Comparison of ENCODE assay signal across 1 cellular context in the genomic region with DNA sequence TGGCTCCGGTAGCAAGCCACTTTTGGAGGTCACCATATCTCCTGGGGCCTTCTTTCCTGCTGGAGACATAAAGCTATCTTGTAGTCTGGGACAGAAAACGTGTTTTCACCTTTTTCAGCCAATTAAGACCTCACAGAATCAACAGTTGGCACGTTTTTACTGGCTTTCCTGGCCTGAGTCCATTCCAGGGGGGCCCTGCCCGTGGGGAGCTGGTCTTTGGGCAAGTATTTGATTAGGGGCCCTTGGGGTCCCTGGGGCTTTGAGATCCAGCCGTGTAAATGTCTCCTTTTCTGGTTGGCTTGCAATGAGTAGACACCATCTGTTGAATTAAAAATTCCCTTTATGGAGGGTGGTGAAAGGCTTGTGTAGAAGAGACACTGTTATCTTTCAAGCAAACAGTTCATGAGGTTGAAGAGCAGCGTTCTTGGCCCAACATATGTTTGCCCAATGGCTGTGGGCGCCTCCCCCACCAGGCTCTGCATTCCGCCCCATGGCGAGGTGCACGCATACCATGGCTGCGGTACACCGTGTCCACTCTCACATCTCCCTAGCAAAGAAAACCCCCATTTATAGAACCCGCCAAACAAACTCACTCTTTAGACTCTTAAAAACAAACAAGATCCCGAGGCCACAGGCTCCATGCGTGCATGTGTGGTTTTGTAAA.
TF ChIP-seq lines count a peak whose summit lies in the region.

No MANE protein-coding gene starts in this region.

TF ChIP-seq in HepG2, 621 proteins besides CTCF, POLR2A, EP300 and RAD21 (continued from another document and continues in another):
- no peak for TF ChIP-seq TRIM22 (IDR thresholded peaks at IDR 0.05)
- peak; percentile 85 for TF ChIP-seq TCF7 (IDR thresholded peaks at IDR 0.05; ENCODE audit: low read depth)
- peak; percentile 87 for TF ChIP-seq ZNF124 (CRISPR knock-in tag; IDR thresholded peaks at IDR 0.05)
- TF ChIP-seq STAT5B (CRISPR knock-in tag; IDR thresholded peaks at IDR 0.05) = 0 out of 2 replicates have a peak, but pooled peaks have one; percentile 36
- TF ChIP-seq, protein P1, sequence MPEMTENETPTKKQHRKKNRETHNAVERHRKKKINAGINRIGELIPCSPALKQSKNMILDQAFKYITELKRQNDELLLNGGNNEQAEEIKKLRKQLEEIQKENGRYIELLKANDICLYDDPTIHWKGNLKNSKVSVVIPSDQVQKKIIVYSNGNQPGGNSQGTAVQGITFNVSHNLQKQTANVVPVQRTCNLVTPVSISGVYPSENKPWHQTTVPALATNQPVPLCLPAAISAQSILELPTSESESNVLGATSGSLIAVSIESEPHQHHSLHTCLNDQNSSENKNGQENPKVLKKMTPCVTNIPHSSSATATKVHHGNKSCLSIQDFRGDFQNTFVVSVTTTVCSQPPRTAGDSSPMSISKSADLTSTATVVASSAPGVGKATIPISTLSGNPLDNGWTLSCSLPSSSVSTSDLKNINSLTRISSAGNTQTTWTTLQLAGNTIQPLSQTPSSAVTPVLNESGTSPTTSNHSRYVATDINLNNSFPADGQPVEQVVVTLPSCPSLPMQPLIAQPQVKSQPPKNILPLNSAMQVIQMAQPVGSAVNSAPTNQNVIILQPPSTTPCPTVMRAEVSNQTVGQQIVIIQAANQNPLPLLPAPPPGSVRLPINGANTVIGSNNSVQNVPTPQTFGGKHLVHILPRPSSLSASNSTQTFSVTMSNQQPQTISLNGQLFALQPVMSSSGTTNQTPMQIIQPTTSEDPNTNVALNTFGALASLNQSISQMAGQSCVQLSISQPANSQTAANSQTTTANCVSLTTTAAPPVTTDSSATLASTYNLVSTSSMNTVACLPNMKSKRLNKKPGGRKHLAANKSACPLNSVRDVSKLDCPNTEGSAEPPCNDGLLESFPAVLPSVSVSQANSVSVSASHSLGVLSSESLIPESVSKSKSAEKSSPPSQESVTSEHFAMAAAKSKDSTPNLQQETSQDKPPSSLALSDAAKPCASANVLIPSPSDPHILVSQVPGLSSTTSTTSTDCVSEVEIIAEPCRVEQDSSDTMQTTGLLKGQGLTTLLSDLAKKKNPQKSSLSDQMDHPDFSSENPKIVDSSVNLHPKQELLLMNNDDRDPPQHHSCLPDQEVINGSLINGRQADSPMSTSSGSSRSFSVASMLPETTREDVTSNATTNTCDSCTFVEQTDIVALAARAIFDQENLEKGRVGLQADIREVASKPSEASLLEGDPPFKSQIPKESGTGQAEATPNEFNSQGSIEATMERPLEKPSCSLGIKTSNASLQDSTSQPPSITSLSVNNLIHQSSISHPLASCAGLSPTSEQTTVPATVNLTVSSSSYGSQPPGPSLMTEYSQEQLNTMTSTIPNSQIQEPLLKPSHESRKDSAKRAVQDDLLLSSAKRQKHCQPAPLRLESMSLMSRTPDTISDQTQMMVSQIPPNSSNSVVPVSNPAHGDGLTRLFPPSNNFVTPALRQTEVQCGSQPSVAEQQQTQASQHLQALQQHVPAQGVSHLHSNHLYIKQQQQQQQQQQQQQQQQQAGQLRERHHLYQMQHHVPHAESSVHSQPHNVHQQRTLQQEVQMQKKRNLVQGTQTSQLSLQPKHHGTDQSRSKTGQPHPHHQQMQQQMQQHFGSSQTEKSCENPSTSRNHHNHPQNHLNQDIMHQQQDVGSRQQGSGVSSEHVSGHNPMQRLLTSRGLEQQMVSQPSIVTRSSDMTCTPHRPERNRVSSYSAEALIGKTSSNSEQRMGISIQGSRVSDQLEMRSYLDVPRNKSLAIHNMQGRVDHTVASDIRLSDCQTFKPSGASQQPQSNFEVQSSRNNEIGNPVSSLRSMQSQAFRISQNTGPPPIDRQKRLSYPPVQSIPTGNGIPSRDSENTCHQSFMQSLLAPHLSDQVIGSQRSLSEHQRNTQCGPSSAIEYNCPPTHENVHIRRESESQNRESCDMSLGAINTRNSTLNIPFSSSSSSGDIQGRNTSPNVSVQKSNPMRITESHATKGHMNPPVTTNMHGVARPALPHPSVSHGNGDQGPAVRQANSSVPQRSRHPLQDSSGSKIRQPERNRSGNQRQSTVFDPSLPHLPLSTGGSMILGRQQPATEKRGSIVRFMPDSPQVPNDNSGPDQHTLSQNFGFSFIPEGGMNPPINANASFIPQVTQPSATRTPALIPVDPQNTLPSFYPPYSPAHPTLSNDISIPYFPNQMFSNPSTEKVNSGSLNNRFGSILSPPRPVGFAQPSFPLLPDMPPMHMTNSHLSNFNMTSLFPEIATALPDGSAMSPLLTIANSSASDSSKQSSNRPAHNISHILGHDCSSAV (CRISPR knock-in tag; IDR thresholded peaks at IDR 0.05; ENCODE audit: borderline replicate concordance) = no peak
- no peak for TF ChIP-seq CSRNP2 (CRISPR knock-in tag; conservative IDR thresholded peaks at IDR 0.05; ENCODE audit: low read depth)
- no peak for TF ChIP-seq ZNF737 (CRISPR knock-in tag; IDR thresholded peaks at IDR 0.05; ENCODE audit: borderline replicate concordance)
- TF ChIP-seq NPAS2 (CRISPR knock-in tag; IDR thresholded peaks at IDR 0.05; ENCODE audit: borderline replicate concordance) = no peak
- TF ChIP-seq MED1 (CRISPR knock-in tag; IDR thresholded peaks at IDR 0.05) = peak; percentile 100
- TF ChIP-seq KDM5B (CRISPR knock-in tag; IDR thresholded peaks at IDR 0.05; ENCODE audit: borderline replicate concordance) = peak; percentile 77; the same call in 1 of the 2 replicates
- peak; percentile 90 for TF ChIP-seq RCOR2 (CRISPR knock-in tag; IDR thresholded peaks at IDR 0.05)
- TF ChIP-seq PRPF4 (IDR thresholded peaks at IDR 0.05; ENCODE audit: low read depth, low read length, poor library complexity, severe bottlenecking) = no peak
- no peak for TF ChIP-seq ZNF260 (CRISPR knock-in tag; IDR thresholded peaks at IDR 0.05; ENCODE audit: borderline replicate concordance, low read depth)
- no peak for TF ChIP-seq ZNF296 (CRISPR knock-in tag; conservative IDR thresholded peaks at IDR 0.05)
- peak; percentile 98; the same call in 1 of the 2 replicates for TF ChIP-seq CBX5 (CRISPR knock-in tag; IDR thresholded peaks at IDR 0.05; ENCODE audit: borderline replicate concordance)
- TF ChIP-seq ZKSCAN5 (CRISPR knock-in tag; IDR thresholded peaks at IDR 0.05) = no peak; the same call in 1 of the 2 replicates
- TF ChIP-seq CREB1 (IDR thresholded peaks at IDR 0.05) = no peak
- TF ChIP-seq CREB1 (CRISPR knock-in tag; IDR thresholded peaks at IDR 0.05) = no peak; the same call in 1 of the 2 replicates
- TF ChIP-seq, protein P2, sequence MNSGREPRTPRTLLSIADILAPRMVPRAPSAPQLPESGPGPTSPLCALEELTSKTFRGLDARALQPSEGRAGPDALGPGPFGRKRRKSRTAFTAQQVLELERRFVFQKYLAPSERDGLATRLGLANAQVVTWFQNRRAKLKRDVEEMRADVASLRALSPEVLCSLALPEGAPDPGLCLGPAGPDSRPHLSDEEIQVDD (CRISPR knock-in tag; IDR thresholded peaks at IDR 0.05; ENCODE audit: borderline replicate concordance) = no peak
- peak; percentile 92; the same call in 1 of the 2 replicates for TF ChIP-seq ZNF788 (CRISPR knock-in tag; IDR thresholded peaks at IDR 0.05; ENCODE audit: borderline replicate concordance)
- TF ChIP-seq, protein P3, sequence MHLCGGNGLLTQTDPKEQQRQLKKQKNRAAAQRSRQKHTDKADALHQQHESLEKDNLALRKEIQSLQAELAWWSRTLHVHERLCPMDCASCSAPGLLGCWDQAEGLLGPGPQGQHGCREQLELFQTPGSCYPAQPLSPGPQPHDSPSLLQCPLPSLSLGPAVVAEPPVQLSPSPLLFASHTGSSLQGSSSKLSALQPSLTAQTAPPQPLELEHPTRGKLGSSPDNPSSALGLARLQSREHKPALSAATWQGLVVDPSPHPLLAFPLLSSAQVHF (CRISPR knock-in tag; IDR thresholded peaks at IDR 0.05) = 0 out of 2 replicates have a peak, but pooled peaks have one; percentile 19
- no peak for TF ChIP-seq E2F5 (CRISPR knock-in tag; conservative IDR thresholded peaks at IDR 0.05)
- peak; percentile 71; the same call in 1 of the 2 replicates for TF ChIP-seq ZNF740 (CRISPR knock-in tag; IDR thresholded peaks at IDR 0.05)
- TF ChIP-seq ZNF251 (CRISPR knock-in tag; IDR thresholded peaks at IDR 0.05) = no peak
- no peak for TF ChIP-seq ELF1 (CRISPR knock-in tag; IDR thresholded peaks at IDR 0.05)
- TF ChIP-seq AFF4 (CRISPR knock-in tag; IDR thresholded peaks at IDR 0.05) = no peak
- no peak for TF ChIP-seq ZNF879 (CRISPR knock-in tag; IDR thresholded peaks at IDR 0.05)
- TF ChIP-seq JDP2 (CRISPR knock-in tag; IDR thresholded peaks at IDR 0.05; ENCODE audit: borderline replicate concordance) = no peak
- TF ChIP-seq ZNF547 (CRISPR knock-in tag; IDR thresholded peaks at IDR 0.05) = no peak; the same call in 1 of the 2 replicates
- no peak for TF ChIP-seq NFE2L2 (IDR thresholded peaks at IDR 0.05; ENCODE audit: low read length)
- peak; percentile 90 for TF ChIP-seq MEIS2 (CRISPR knock-in tag; IDR thresholded peaks at IDR 0.05)
- TF ChIP-seq ZMYM2 (CRISPR knock-in tag; IDR thresholded peaks at IDR 0.05) = peak; percentile 38; the same call in 1 of the 2 replicates
- 0 out of 2 replicates have a peak, but pooled peaks have one; percentile 74 for TF ChIP-seq ZNF598 (CRISPR knock-in tag; IDR thresholded peaks at IDR 0.05; ENCODE audit: borderline replicate concordance)
- TF ChIP-seq, protein P4, sequence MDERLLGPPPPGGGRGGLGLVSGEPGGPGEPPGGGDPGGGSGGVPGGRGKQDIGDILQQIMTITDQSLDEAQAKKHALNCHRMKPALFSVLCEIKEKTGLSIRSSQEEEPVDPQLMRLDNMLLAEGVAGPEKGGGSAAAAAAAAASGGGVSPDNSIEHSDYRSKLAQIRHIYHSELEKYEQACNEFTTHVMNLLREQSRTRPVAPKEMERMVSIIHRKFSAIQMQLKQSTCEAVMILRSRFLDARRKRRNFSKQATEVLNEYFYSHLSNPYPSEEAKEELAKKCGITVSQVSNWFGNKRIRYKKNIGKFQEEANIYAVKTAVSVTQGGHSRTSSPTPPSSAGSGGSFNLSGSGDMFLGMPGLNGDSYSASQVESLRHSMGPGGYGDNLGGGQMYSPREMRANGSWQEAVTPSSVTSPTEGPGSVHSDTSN (CRISPR knock-in tag; IDR thresholded peaks at IDR 0.05) = no peak
- no peak for TF ChIP-seq ZNF777 (CRISPR knock-in tag; IDR thresholded peaks at IDR 0.05)
- TF ChIP-seq SIN3B (IDR thresholded peaks at IDR 0.05; ENCODE audit: low read length) = no peak
- no peak for TF ChIP-seq ZNF20 (CRISPR knock-in tag; IDR thresholded peaks at IDR 0.05)
- no peak for TF ChIP-seq ZNF530 (CRISPR knock-in tag; IDR thresholded peaks at IDR 0.05; ENCODE audit: low read depth)
- TF ChIP-seq MTA3 (CRISPR knock-in tag; IDR thresholded peaks at IDR 0.05) = no peak
